Comparison of ENCODE assay signal across 8 cellular contexts in genomic region chr6:30013296-30013922, GRCh38. TPM values are rescaled to one million over a fixed set of nuclear protein-coding genes. Genes with fewer than 3 reads are reported as not detected.
DNase-seq lines count a peak whose midpoint lies in the region; ATAC-seq lines count a peak whose summit lies in the region.

No MANE protein-coding gene starts in this region.

- H3K9me3 Mint-ChIP-seq in activated naive CD4-positive, alpha-beta T cell treated with anti-CD3 and anti-CD28 coated beads, Interleukin-2, amount 50 U/mL, for 72 hours: no peaks in the 10 kb centered on the region
- no peaks in the 10 kb centered on the region for H3K9me3 Mint-ChIP-seq in stimulated activated naive CD8-positive, alpha-beta T cell treated with anti-CD3 and anti-CD28 coated beads, Interleukin-15, amount 100 ng/mL, for 72 hours

- no peak overlapping the region for H3K27ac Mint-ChIP-seq in activated naive CD4-positive, alpha-beta T cell treated with anti-CD3 and anti-CD28 coated beads, Interleukin-2, amount 50 U/mL, for 72 hours
- H3K27ac Mint-ChIP-seq in stimulated activated naive CD8-positive, alpha-beta T cell treated with anti-CD3 and anti-CD28 coated beads, Interleukin-15, amount 100 ng/mL, for 72 hours: no peak overlapping the region

- DNase-seq in NCI-H146 (lab: John Stamatoyannopoulos, UW) (peak; percentile 37), NCI-H146 treated with DMSO at 0.1 percent for 48 hours (lab: John Stamatoyannopoulos, UW; ENCODE audit: unreplicated experiment) (no peak), NCI-H2029 treated with DMSO at 0.1 percent for 48 hours (lab: John Stamatoyannopoulos, UW) (peak; percentile 5), inferior parietal cortex (ENCODE audit: extremely low spot score) (peak; percentile 28)
- DNase-seq in activated naive CD4-positive, alpha-beta T cell treated with anti-CD3 and anti-CD28 coated beads, Interleukin-2, amount 50 U/mL, for 72 hours (ENCODE audit: low spot score in 2 of 2): peak in 1 of 2 donors; percentile 19
- peak; percentile 15 to 47 for DNase-seq in stimulated activated naive CD8-positive, alpha-beta T cell treated with anti-CD3 and anti-CD28 coated beads, Interleukin-15, amount 100 ng/mL, for 72 hours

- H3K4me3 Mint-ChIP-seq in stimulated activated naive CD8-positive, alpha-beta T cell treated with anti-CD3 and anti-CD28 coated beads, Interleukin-15, amount 100 ng/mL, for 72 hours: no peak overlapping the region

- no peaks in the 10 kb centered on the region for H3K36me3 Mint-ChIP-seq in activated naive CD4-positive, alpha-beta T cell treated with anti-CD3 and anti-CD28 coated beads, Interleukin-2, amount 50 U/mL, for 72 hours

- H3K27me3 Mint-ChIP-seq in stimulated activated naive CD8-positive, alpha-beta T cell treated with anti-CD3 and anti-CD28 coated beads, Interleukin-15, amount 100 ng/mL, for 72 hours: peaks cover 12% of the 10 kb centered on the region

- peak; percentile 61 to 77 for ATAC-seq in activated naive CD4-positive, alpha-beta T cell treated with anti-CD3 and anti-CD28 coated beads, Interleukin-2, amount 50 U/mL, for 72 hours
- ATAC-seq in stimulated activated naive CD8-positive, alpha-beta T cell treated with anti-CD3 and anti-CD28 coated beads, Interleukin-15, amount 100 ng/mL, for 72 hours: peak; percentile 70
- no peak for ATAC-seq in HG03108 (IDR thresholded peaks at IDR 0.05; ENCODE audit: unreplicated experiment)
- no peak for ATAC-seq in HG03135 (IDR thresholded peaks at IDR 0.05; ENCODE audit: unreplicated experiment)

- H3K4me1 Mint-ChIP-seq in stimulated activated naive CD8-positive, alpha-beta T cell treated with anti-CD3 and anti-CD28 coated beads, Interleukin-15, amount 100 ng/mL, for 72 hours: peaks cover 8% of the 10 kb centered on the region

RNA-seq across cellular contexts. Expression of gene POLR1H, which starts 47.7 kb away (rescaled TPM):
- 10 to 100 TPM; 52.7 to 65.6 TPM for total RNA-seq in activated naive CD4-positive, alpha-beta T cell treated with anti-CD3 and anti-CD28 coated beads, Interleukin-2, amount 50 U/mL, for 72 hours

RNA-seq across cellular contexts. Expression of gene PPP1R11, which starts 53.6 kb away (rescaled TPM):
- 10 to 100 TPM; 48.5 to 53.3 TPM for total RNA-seq in activated naive CD4-positive, alpha-beta T cell treated with anti-CD3 and anti-CD28 coated beads, Interleukin-2, amount 50 U/mL, for 72 hours

Comparison
In these comparisons a context has a peak if more than half of its experiments do, and no peak if none do; other contexts are left out.
1. ATAC-seq: peak in activated naive CD4-positive, alpha-beta T cell treated with anti-CD3 and anti-CD28 coated beads, Interleukin-2, amount 50 U/mL, for 72 hours (2 of 2) and stimulated activated naive CD8-positive, alpha-beta T cell treated with anti-CD3 and anti-CD28 coated beads, Interleukin-15, amount 100 ng/mL, for 72 hours (single experiment); none in HG03108 (single experiment) and HG03135 (single experiment).